ENCODE assay signal across 9 cellular contexts in the genomic region with DNA sequence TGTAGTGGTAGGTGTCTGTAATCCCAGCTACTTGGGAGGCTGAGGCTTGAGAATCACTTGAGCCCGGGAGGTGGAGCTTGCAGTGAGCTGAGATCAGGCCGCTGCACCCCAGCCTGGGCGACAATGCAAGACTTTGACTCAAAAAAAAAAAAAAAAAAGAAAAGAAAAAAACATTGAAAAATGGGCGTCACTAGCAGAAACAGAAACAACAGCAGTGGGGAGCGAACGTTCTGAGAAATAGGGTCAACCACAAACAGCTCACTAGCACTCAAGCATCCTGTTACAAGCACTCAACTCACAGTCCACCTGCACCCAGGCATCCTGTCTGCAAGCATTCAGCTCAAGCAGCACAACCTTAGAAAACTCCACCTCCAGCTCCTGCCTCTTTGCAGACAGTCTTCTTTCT. TPM values are rescaled to one million over a fixed set of nuclear protein-coding genes. Genes with fewer than 3 reads are reported as not detected.
A peak's percentile ranks its signal among the peaks of the same experiment; 100 is the strongest.
DNase-seq lines count a peak whose midpoint lies in the region; ATAC-seq lines count a peak whose summit lies in the region.
"Had no signal": no experiment of that assay in that cellular context is flagged by ENCODE, and none has a peak within 500 bp of the region (broad histone marks: within the 10 kb centered on the region; RNA-seq: fewer than 3 reads in every experiment).

No MANE protein-coding gene starts in this region.

- intact Hi-C loops in naive thymus-derived CD4-positive, alpha-beta T cell (cut with micrococcal nuclease): loop anchor here (1.0 to 5.0 kb wide), 17 partner anchors 8 to 1685 kb away; partner anchors contain the start of genes NANS (in 2 of the 2), NCBP1 (in 2 of the 2), TBC1D2 (in 2 of the 2) and TRMO (in 2 of the 2)

- ATAC-seq in GM18868 (IDR thresholded peaks at IDR 0.05; ENCODE audit: unreplicated experiment) (peak; percentile 94), HG02840 (IDR thresholded peaks at IDR 0.05; ENCODE audit: low FRiP score, unreplicated experiment) (peak; percentile 93)
- ATAC-seq in naive thymus-derived CD4-positive, alpha-beta T cell: peak; percentile 99

- peaks cover 88 to 91% of the 10 kb centered on the region in 2 donors for H3K4me1 ChIP-seq in naive thymus-derived CD4-positive, alpha-beta T cell (ENCODE audit: control insufficient read depth in 2 of 2, insufficient read depth in 2 of 2, low read length in 2 of 2)

- H3K4me3 ChIP-seq in naive thymus-derived CD4-positive, alpha-beta T cell (ENCODE audit: low read length): peak overlapping the region; percentile 31
- H3K4me3 ChIP-seq: SK-N-MC had no signal

- H3K4me1 Mint-ChIP-seq in naive thymus-derived CD4-positive, alpha-beta T cell: peaks cover 52 to 97% (median 88%) of the 10 kb centered on the region in 7 donors

- peaks cover 12 to 61% (median 31%) of the 10 kb centered on the region in 5 donors for H3K36me3 Mint-ChIP-seq in naive thymus-derived CD4-positive, alpha-beta T cell

- H3K27me3 Mint-ChIP-seq in naive thymus-derived CD4-positive, alpha-beta T cell: no peaks in the 10 kb centered on the region

- H3K27me3 ChIP-seq in naive thymus-derived CD4-positive, alpha-beta T cell (ENCODE audit: control insufficient read depth in 2 of 2, insufficient read depth in 2 of 2, low read length in 2 of 2): no peaks in the 10 kb centered on the region

- peak overlapping the region; percentile 78 for H3K27ac ChIP-seq in naive thymus-derived CD4-positive, alpha-beta T cell (ENCODE audit: low read depth, low read length)
- H3K27ac ChIP-seq: SK-N-MC had no signal

- H3K9me3 Mint-ChIP-seq in naive thymus-derived CD4-positive, alpha-beta T cell: peaks cover 0 to 4% (median 0%) of the 10 kb centered on the region in 11 donors

- CTCF ChIA-PET in naive thymus-derived CD4-positive, alpha-beta T cell (lab: Charles Lee): interaction anchor here (0.7 to 2.0 kb wide), 15 partner anchors 9 to 716 kb away, joined by 3 to 21 read pairs (median 4); partner anchors contain the start of genes CORO2A, NANS and TRIM14

- in situ Hi-C loops in ACHN (cut with HindIII; ENCODE audit: low pct_ligation_motif_present, low pct_unique_long_range_greater_than_20kb, low sequenced_read_pairs): no loop called here

- peak overlapping the region; percentile 87 to 99 (median 95) for H3K27ac Mint-ChIP-seq in naive thymus-derived CD4-positive, alpha-beta T cell

- POLR2A ChIA-PET in naive thymus-derived CD4-positive, alpha-beta T cell (lab: Charles Lee): interaction anchor here (0.5 to 9.9 kb wide), 24 partner anchors 7 to 907 kb away, joined by 3 to 80 read pairs (median 6); partner anchors contain the start of genes ANP32B, CORO2A, NANS and TBC1D2

- peak; percentile 40 for DNase-seq in NCI-H2171 (lab: John Stamatoyannopoulos, UW)
- DNase-seq in activated CD8-positive, alpha-beta memory T cell treated with anti-CD3 and anti-CD28 coated beads, Interleukin-2, amount 50 U/mL, for 4 hours: peak; percentile 63
- DNase-seq in naive thymus-derived CD4-positive, alpha-beta T cell: peak; percentile 35 to 96 (median 92)
- no peak for DNase-seq in ACHN
- DNase-seq in NOMO-1 treated with dmso at 0.1 percent for 144 hours (lab: John Stamatoyannopoulos, UW; ENCODE audit: unreplicated experiment): no peak
- DNase-seq in cerebellar nuclear complex (lab: John Stamatoyannopoulos, UW): no peak

- no peaks in the 10 kb centered on the region for H3K9me3 ChIP-seq in naive thymus-derived CD4-positive, alpha-beta T cell (ENCODE audit: control insufficient read depth in 2 of 3, low read length in 3 of 3)

- H3K36me3 ChIP-seq in naive thymus-derived CD4-positive, alpha-beta T cell (ENCODE audit: control insufficient read depth in 2 of 3, insufficient read depth in 3 of 3, low read length in 3 of 3): peaks cover 0 to 27% (median 4%) of the 10 kb centered on the region in 3 experiments

- H3K4me3 Mint-ChIP-seq in naive thymus-derived CD4-positive, alpha-beta T cell: peak overlapping the region; percentile 66 to 86 (median 77)

RNA-seq across cellular contexts. Expression of gene TRIM14, which starts 17.2 kb away (rescaled TPM):
- total RNA-seq in naive thymus-derived CD4-positive, alpha-beta T cell: 100 to 1,000 TPM in 1 of 5 experiments, 10 to 100 TPM in 4; 54.1 to 114 (median 79.7) TPM
- 100 to 1,000 TPM in 1 of 2 donors, 10 to 100 TPM in 1; 57.8 to 107 TPM for polyA plus RNA-seq in naive thymus-derived CD4-positive, alpha-beta T cell

RNA-seq across cellular contexts. Expression of gene NANS, which starts 45.3 kb away (rescaled TPM):
- total RNA-seq in naive thymus-derived CD4-positive, alpha-beta T cell: 10 to 100 TPM; 16.3 to 58.9 (median 51.8) TPM
- polyA plus RNA-seq in naive thymus-derived CD4-positive, alpha-beta T cell: 10 to 100 TPM; 33.0 to 33.2 TPM

Comparison
In these comparisons a context has a peak if more than half of its experiments do, and no peak if none do; other contexts are left out.
1. DNase-seq: peak in NCI-H2171 (single experiment), activated CD8-positive, alpha-beta memory T cell treated with anti-CD3 and anti-CD28 coated beads, Interleukin-2, amount 50 U/mL, for 4 hours (single experiment) and naive thymus-derived CD4-positive, alpha-beta T cell (9 of 9); none in ACHN (single experiment), NOMO-1 treated with dmso at 0.1 percent for 144 hours (single experiment) and cerebellar nuclear complex (0 of 2).
2. Peak in every context shown above with its lines, with median percentiles within 50 percentile points of each other: ATAC-seq.